8 cellular contexts compared by ENCODE assay signal in the genomic region with DNA sequence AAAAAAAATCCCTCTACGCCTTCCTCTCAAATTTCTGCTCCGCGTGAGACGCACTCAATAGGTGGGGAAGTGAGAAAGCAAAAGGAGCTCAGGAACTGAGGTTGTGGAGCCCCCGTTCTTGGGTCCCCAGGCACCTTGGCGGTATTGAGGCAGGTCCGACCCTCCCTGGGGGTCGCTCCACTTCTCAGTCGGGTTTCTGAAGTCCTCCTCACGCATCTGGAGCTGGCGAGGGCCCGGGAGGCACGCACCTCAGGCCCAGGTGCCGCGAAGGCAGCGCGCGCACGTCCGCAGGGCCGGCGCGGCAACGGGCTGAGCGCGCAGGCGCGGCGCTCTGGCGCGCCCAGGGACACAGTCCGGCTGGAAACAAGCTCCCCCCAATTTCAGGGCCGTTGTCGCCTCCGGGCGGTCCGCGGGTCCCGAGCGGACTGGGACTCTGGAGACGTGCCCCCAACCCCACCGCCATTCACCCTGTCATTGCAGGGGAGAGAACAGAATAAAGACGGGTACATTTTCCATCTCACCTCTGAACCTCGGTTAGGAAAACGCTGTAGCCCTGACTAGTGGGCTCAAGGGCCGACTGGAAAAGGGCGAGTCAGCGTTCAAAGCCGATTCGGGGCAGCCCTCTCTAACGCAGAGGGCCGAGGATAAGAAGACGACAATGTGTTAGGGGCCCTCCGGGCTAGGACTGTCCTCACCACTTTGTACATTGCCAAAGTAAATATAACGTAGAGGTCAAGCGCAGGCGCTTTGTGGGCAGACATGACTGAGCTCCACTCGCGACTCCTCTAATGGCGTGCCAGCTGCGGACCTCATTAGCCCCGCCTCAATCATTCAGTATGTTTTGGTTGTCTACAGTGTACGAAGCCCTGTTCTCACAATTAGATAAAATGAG. TPM values are rescaled to one million over a fixed set of nuclear protein-coding genes. Genes with fewer than 3 reads are reported as not detected.
DNase-seq lines count a peak whose midpoint lies in the region; ATAC-seq and TF ChIP-seq lines count a peak whose summit lies in the region.

A gene with protein sequence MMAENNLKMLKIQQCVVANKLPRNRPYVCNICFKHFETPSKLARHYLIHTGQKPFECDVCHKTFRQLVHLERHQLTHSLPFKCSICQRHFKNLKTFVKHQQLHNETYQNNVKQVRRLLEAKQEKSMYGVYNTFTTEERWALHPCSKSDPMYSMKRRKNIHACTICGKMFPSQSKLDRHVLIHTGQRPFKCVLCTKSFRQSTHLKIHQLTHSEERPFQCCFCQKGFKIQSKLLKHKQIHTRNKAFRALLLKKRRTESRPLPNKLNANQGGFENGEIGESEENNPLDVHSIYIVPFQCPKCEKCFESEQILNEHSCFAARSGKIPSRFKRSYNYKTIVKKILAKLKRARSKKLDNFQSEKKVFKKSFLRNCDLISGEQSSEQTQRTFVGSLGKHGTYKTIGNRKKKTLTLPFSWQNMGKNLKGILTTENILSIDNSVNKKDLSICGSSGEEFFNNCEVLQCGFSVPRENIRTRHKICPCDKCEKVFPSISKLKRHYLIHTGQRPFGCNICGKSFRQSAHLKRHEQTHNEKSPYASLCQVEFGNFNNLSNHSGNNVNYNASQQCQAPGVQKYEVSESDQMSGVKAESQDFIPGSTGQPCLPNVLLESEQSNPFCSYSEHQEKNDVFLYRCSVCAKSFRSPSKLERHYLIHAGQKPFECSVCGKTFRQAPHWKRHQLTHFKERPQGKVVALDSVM (minus strand): TSS at position 306 of the 892 bp plus-strand sequence. CDS start 4,853 bp downstream, outside the sequence.

- CTCF ChIA-PET in A673 (lab: Charles Lee): interaction anchor here (1.3 kb wide), 1 partner anchor 19 kb away, joined by 8 read pairs; a partner anchor contains a TSS

- ATAC-seq in GM18868 (IDR thresholded peaks at IDR 0.05; ENCODE audit: unreplicated experiment): peak; percentile 76
- ATAC-seq in HG03103 (IDR thresholded peaks at IDR 0.05; ENCODE audit: low read depth, unreplicated experiment): peak; percentile 75

- no peaks in the 10 kb centered on the region for H3K27me3 ChIP-seq in A673 (replicated peaks; ENCODE audit: insufficient read depth, low read depth, low read length, poor library complexity)

- intact Hi-C loops in A673 (cut with micrococcal nuclease; ENCODE audit: unreplicated experiment): loop anchor here (5.0 kb wide), 1 partner anchor 69 kb away; no protein-coding TSS in a partner anchor

- H3K4me1 ChIP-seq in A673 (ENCODE audit: insufficient read depth, low read length, poor library complexity, severe bottlenecking): peaks cover 13% of the 10 kb centered on the region

- POLR2A ChIA-PET in A673 (lab: Charles Lee; ENCODE audit: low non-redundant PET): interaction anchor here (0.6 to 0.7 kb wide), 3 partner anchors 11 to 19 kb away, joined by 3 read pairs; a partner anchor contains a TSS

- peaks cover 14% of the 10 kb centered on the region for H3K36me3 ChIP-seq in A673 (ENCODE audit: insufficient read depth, low read length, poor library complexity, severe bottlenecking)

- no peak for TF ChIP-seq CTCF in A673 (conservative IDR thresholded peaks at IDR 0.05; ENCODE audit: low read depth, low read length)

- BruUV-seq in A673 (replicated peaks; lab: Mats Ljungman, UMichigan): no TSS peak

- peak within 1 kb of the TSS; percentile 81 for H3K4me3 ChIP-seq in A673 (ENCODE audit: low read depth, low read length, poor library complexity, severe bottlenecking)

- H3K27ac ChIP-seq in A673 (ENCODE audit: low read depth, low read length, poor library complexity, severe bottlenecking) (peak within 1 kb of the TSS; percentile 84), caudate nucleus (ENCODE audit: low read depth, low read length) (peak within 1 kb of the TSS; percentile 99)

- peak; percentile 82 for DNase-seq in A673 (ENCODE audit: low spot score)
- DNase-seq in NCI-H2196 treated with DMSO at 0.1 percent for 48 hours (lab: John Stamatoyannopoulos, UW; ENCODE audit: unreplicated experiment): peak; percentile 28
- peak; percentile 69 to 73 (median 72) for DNase-seq in activated CD4-positive, CD25-positive, alpha-beta regulatory T cell (lab: John Stamatoyannopoulos, UW)
- peak in 60 of 61 donors; percentile 6 to 88 (median 69) for DNase-seq in caudate nucleus (lab: John Stamatoyannopoulos, UW)
- peak; percentile 88 for DNase-seq in islet precursor cell
- peak; percentile 78 for DNase-seq in stimulated activated CD4-positive, alpha-beta T cell treated with anti-CD3 and anti-CD28 coated beads, Interleukin-12 subunit alpha, Interleukin-12 subunit beta, amount 100 ng/mL, for 4 hours

- H3K9me3 ChIP-seq in A673 (ENCODE audit: low read depth, low read length, poor library complexity, severe bottlenecking): no peaks in the 10 kb centered on the region

RNA-seq across cellular contexts. Expression of the gene that starts here (rescaled TPM):
- total RNA-seq in A673 (2021): 40.6 and 52.1 TPM in 2 replicates

Comparison
In these comparisons a context has a peak if more than half of its experiments do, and no peak if none do; other contexts are left out.
1. Peak in every context shown above with its lines: DNase-seq, ATAC-seq, H3K4me3 ChIP-seq and H3K27ac ChIP-seq.
2. DNase-seq: peak in every context shown above with its lines; median percentile 88 in islet precursor cell; 82 in A673; 78 in stimulated activated CD4-positive, alpha-beta T cell treated with anti-CD3 and anti-CD28 coated beads, Interleukin-12 subunit alpha, Interleukin-12 subunit beta, amount 100 ng/mL, for 4 hours; 72 in activated CD4-positive, CD25-positive, alpha-beta regulatory T cell; 69 in caudate nucleus; 28 in NCI-H2196 treated with DMSO at 0.1 percent for 48 hours.